In genomic region chr2:226905718-226906438, GRCh38 we compare ENCODE assay signal across 12 cellular contexts.
A peak's percentile ranks its signal among the peaks of the same experiment; 100 is the strongest.
DNase-seq lines count a peak whose midpoint lies in the region; ATAC-seq, FAIRE-seq and TF ChIP-seq lines count a peak whose summit lies in the region.
"Had no signal": no experiment of that assay in that cellular context is flagged by ENCODE, and none has a peak within 500 bp of the region (broad histone marks: within the 10 kb centered on the region; RNA-seq: fewer than 3 reads in every experiment).

No MANE protein-coding gene starts in this region.

- H4K20me1 ChIP-seq in GM12878 (ENCODE audit: control insufficient read depth, insufficient read depth): no peaks in the 10 kb centered on the region

- POLR2A ChIA-PET in GM12878 (lab: Charles Lee): interaction anchor here (1.5 kb wide), 1 partner anchor 71 kb away, joined by 3 read pairs; no protein-coding TSS in a partner anchor

- H3K36me3 ChIP-seq in GM12878 (ENCODE audit: control insufficient read depth in 2 of 2, insufficient read depth in 2 of 2, low read length in 1 of 2) (no peaks in the 10 kb centered on the region), adrenal gland (replicated peaks in 1 of 2) (no peaks in the 10 kb centered on the region), esophagus squamous epithelium (peaks cover 0 to 41% (median 0%) of the 10 kb centered on the region in 3 donors)
- H3K36me3 ChIP-seq: ovary had no signal

- peak; percentile 56 for FAIRE-seq in GM12878 (lab: Jason Lieb, UNC)

- DNase-seq in GM12878 (ENCODE audit: low read depth, low spot score): peak; percentile 82
- no peak for DNase-seq in adrenal gland
- no peak for DNase-seq in KG1 (lab: John Stamatoyannopoulos, UW)
- DNase-seq in esophagus squamous epithelium (lab: John Stamatoyannopoulos, UW): no peak
- no peak for DNase-seq in GOT3 (lab: John Stamatoyannopoulos, UW)
- DNase-seq: activated CD8-positive, alpha-beta memory T cell treated with anti-CD3 and anti-CD28 coated beads, Interleukin-2, amount 50 U/mL, for 48 hours; DMS53; NCI-H2227 treated with DMSO at 0.1 percent for 48 hours; ovary had no signal

- H3K9ac ChIP-seq in GM12878 (ENCODE audit: control insufficient read depth, insufficient read depth, low read length): peak overlapping the region; percentile 36

- peak overlapping the region; percentile 94 for H3K4me2 ChIP-seq in GM12878 (ENCODE audit: control insufficient read depth, insufficient read depth)

- WGBS in GM12878 (ENCODE audit: insufficient coverage, insufficient replicate concordance, low lambda C conversion rate, missing lambda C conversion rate): 6% methylated on average over 7 of the region's 7 CpGs
- WGBS in adrenal gland, 4 donors: 87 to 92% (median 88%) methylated on average over 7 of the region's 7 CpGs
- 73 to 78% methylated on average over 7 of the region's 7 CpGs for WGBS in esophagus squamous epithelium, 2 donors

- H3K27me3 ChIP-seq in GM12878 (replicated peaks in 1 of 2; ENCODE audit: control insufficient read depth in 2 of 2, insufficient read depth in 2 of 2, low read length in 1 of 2) (no peaks in the 10 kb centered on the region), adrenal gland (no peaks in the 10 kb centered on the region), esophagus squamous epithelium (no peaks in the 10 kb centered on the region)
- H3K27me3 ChIP-seq: ovary had no signal

- ATAC-seq in GM21529 (IDR thresholded peaks at IDR 0.05; ENCODE audit: unreplicated experiment) (peak; percentile 82), HG03175 (IDR thresholded peaks at IDR 0.05; ENCODE audit: unreplicated experiment) (peak; percentile 91), GM12878 (peak; percentile 91)

- CTCF ChIA-PET in GM12878 (lab: Yijun Ruan, JAX): interaction anchor here (0.6 to 0.9 kb wide), 2 partner anchors 60 to 106 kb away, joined by 3 read pairs; no protein-coding TSS in a partner anchor

- in situ Hi-C loops in GM12878 (cut with MboI): no loop called here

- no peak for TF ChIP-seq RAD21 in GM12878 (IDR thresholded peaks at IDR 0.05; ENCODE audit: insufficient read depth, low read depth, low read length)

- intact Hi-C loops in GM12878 (cut with micrococcal nuclease; ENCODE audit: unreplicated experiment) (loop anchor here (2.0 kb wide), 2 partner anchors 65 to 69 kb away; partner anchors contain the start of gene RHBDD1), adrenal gland (cut with DNase I) (no loop called here), esophagus squamous epithelium (cut with DNase I) (no loop called here)

- H2AFZ ChIP-seq in GM12878 (ENCODE audit: control insufficient read depth, low read depth, low read length): peak overlapping the region; percentile 2; the same call in 1 of the 2 replicates

- peak overlapping the region; percentile 53; the same call in 1 of the 2 replicates for H3K4me3 ChIP-seq in GM12878
- H3K4me3 ChIP-seq in adrenal gland: no peak overlapping the region
- H3K4me3 ChIP-seq in esophagus squamous epithelium: no peak overlapping the region
- H3K4me3 ChIP-seq: ovary had no signal

- H3K79me2 ChIP-seq in GM12878 (ENCODE audit: control insufficient read depth, insufficient read depth, low read length): peaks cover 2% of the 10 kb centered on the region

- TF ChIP-seq POLR2A in GM18526 (IDR thresholded peaks at IDR 0.05; ENCODE audit: extremely low read depth, insufficient read length) (peak; percentile 21), GM12878 (IDR thresholded peaks at IDR 0.05; ENCODE audit: low read depth, low read length) (no peak; the same call in 1 of the 2 replicates), adrenal gland (IDR thresholded peaks at IDR 0.05) (no peak), esophagus squamous epithelium (IDR thresholded peaks at IDR 0.05) (no peak)

- H3K4me1 ChIP-seq in GM12878 (ENCODE audit: control insufficient read depth, insufficient read depth, low read length): peaks cover 48% of the 10 kb centered on the region
- peaks cover 0 to 8% of the 10 kb centered on the region in 2 donors for H3K4me1 ChIP-seq in adrenal gland (replicated peaks in 1 of 2)
- H3K4me1 ChIP-seq in esophagus squamous epithelium: no peaks in the 10 kb centered on the region

- TF ChIP-seq CTCF in GM12878 (IDR thresholded peaks at IDR 0.05 in 2 of 3, conservative IDR thresholded peaks at IDR 0.05 in 1 of 3; ENCODE audit: control insufficient read depth in 2 of 3, extremely low read depth in 1 of 3, insufficient read depth in 1 of 3, low read depth in 3 of 3, low read length in 3 of 3) (no peak), adrenal gland (IDR thresholded peaks at IDR 0.05) (no peak), esophagus squamous epithelium (IDR thresholded peaks at IDR 0.05) (no peak)

- no TSS peak for BruUV-seq in GM12878 (replicated peaks; lab: Mats Ljungman, UMichigan)

- H3K9me3 ChIP-seq in GM12878 (replicated peaks; ENCODE audit: control insufficient read depth, insufficient read depth, low read length) (no peaks in the 10 kb centered on the region), adrenal gland (replicated peaks in 1 of 3) (no peaks in the 10 kb centered on the region), esophagus squamous epithelium (no peaks in the 10 kb centered on the region)
- H3K9me3 ChIP-seq: ovary had no signal

- SMC1A ChIA-PET in GM12878 (lab: Charles Lee; ENCODE audit: uncharacterized antibody, unreplicated experiment): interaction anchor here (1.4 kb wide), 1 partner anchor 58 kb away, joined by 3 read pairs; no protein-coding TSS in a partner anchor

- H3K27ac ChIP-seq in GM12878 (ENCODE audit: control insufficient read depth, insufficient read depth) (peak overlapping the region; percentile 84), adrenal gland (no peak overlapping the region), esophagus squamous epithelium (peak overlapping the region in 1 of 4 donors; percentile 3)
- H3K27ac ChIP-seq: ovary had no signal

- 0 out of 4 replicates have a peak, but pooled peaks of 1 of the 2 experiments have one; percentile 25 for TF ChIP-seq EP300 in GM12878 (IDR thresholded peaks at IDR 0.05; ENCODE audit: borderline replicate concordance in 1 of 2, control insufficient read depth in 1 of 2, low read depth in 2 of 2, low read length in 2 of 2)

- RAD21 ChIA-PET in GM12878 (lab: Charles Lee; ENCODE audit: unreplicated experiment): interaction anchor here (0.6 to 1.8 kb wide), 3 partner anchors 66 to 79 kb away, joined by 3 to 5 read pairs (median 4); no protein-coding TSS in a partner anchor

TF ChIP-seq in GM12878, 131 proteins besides CTCF, POLR2A, EP300 and RAD21 (continues in another document):
- no peak for TF ChIP-seq RAD51 (IDR thresholded peaks at IDR 0.05)
- no peak for TF ChIP-seq CHD1 (IDR thresholded peaks at IDR 0.05; ENCODE audit: low read depth, low read length)
- no peak for TF ChIP-seq SREBF2 (IDR thresholded peaks at IDR 0.05; ENCODE audit: low read length)
- no peak for TF ChIP-seq E2F4 (IDR thresholded peaks at IDR 0.05; ENCODE audit: low read depth, low read length)
- TF ChIP-seq ZBTB33 (IDR thresholded peaks at IDR 0.05): no peak
- TF ChIP-seq BRCA1 (IDR thresholded peaks at IDR 0.05; ENCODE audit: low read depth, low read length): no peak
- no peak for TF ChIP-seq BHLHE40 (IDR thresholded peaks at IDR 0.05; ENCODE audit: borderline replicate concordance in 1 of 2, low read depth in 2 of 2, low read length in 1 of 2)
- TF ChIP-seq CBX3 (IDR thresholded peaks at IDR 0.05; ENCODE audit: borderline replicate concordance, low read depth): no peak
- peak; percentile 91 for TF ChIP-seq SPI1 (IDR thresholded peaks at IDR 0.05; ENCODE audit: borderline replicate concordance, insufficient read depth, low read depth, low read length)
- no peak for TF ChIP-seq TAF1 (IDR thresholded peaks at IDR 0.05; ENCODE audit: borderline replicate concordance, low read depth, low read length)
- no peak for TF ChIP-seq ZSCAN29 (IDR thresholded peaks at IDR 0.05)
- no peak for TF ChIP-seq KAT2A (conservative IDR thresholded peaks at IDR 0.05; ENCODE audit: control insufficient read depth, low read depth, low read length)
- peak; percentile 31 for TF ChIP-seq SKIL (IDR thresholded peaks at IDR 0.05; ENCODE audit: low read depth, poor library complexity, severe bottlenecking)
